Comparison of ENCODE assay signal across 27 cellular contexts in genomic region chr1:58316141-58316540, GRCh38.
"Had no signal": no experiment of that assay in that cellular context is flagged by ENCODE, and none has a peak within 500 bp of the region (broad histone marks: within the 10 kb centered on the region; RNA-seq: fewer than 3 reads in every experiment).

No MANE protein-coding gene starts in this region.

- ATAC-seq: effector memory CD8-positive, alpha-beta T cell; esophagus mucosa; gastroesophageal sphincter; heart left ventricle; left colon; left lung; left ventricle myocardium superior; lower lobe of right lung; mucosa of descending colon had no signal

- H3K4me1 ChIP-seq: colonic mucosa, esophagus squamous epithelium, gastroesophageal sphincter, heart left ventricle, left lung, lower lobe of right lung had no signal

- H2AFZ ChIP-seq: hepatocyte had no signal

- H3K79me2 ChIP-seq: hepatocyte had no signal

- H3K36me3 ChIP-seq: colonic mucosa, esophagus squamous epithelium, heart left ventricle, left lung, lower lobe of right lung had no signal

- H3K4me3 ChIP-seq: colonic mucosa, esophagus squamous epithelium, gastroesophageal sphincter, heart left ventricle, hepatocyte, left lung, lower lobe of right lung, mucosa of descending colon had no signal

- FAIRE-seq: endometrium, kidney had no signal

- DNase-seq: colonic mucosa; cortex of kidney; effector CD8-positive, alpha-beta T cell; effector memory CD8-positive, alpha-beta T cell; endodermal cell; erythroblast; esophagus squamous epithelium; foreskin fibroblast; foreskin melanocyte; heart left ventricle; hypothalamus; immature natural killer cell; islet precursor cell; kidney; kidney glomerular epithelial cell; left colon; left lung; left ventricle myocardium superior; lower lobe of right lung; mesenchymal stem cell; mucosa of descending colon; naive B cell had no signal

- H3K9me3 ChIP-seq: colonic mucosa, lower lobe of right lung, mucosa of descending colon had no signal

- H3K27ac ChIP-seq: colonic mucosa, epithelial cell of prostate, esophagus squamous epithelium, gastroesophageal sphincter, heart left ventricle, hepatocyte, left lung, lower lobe of right lung had no signal

- H3K27me3 ChIP-seq: colonic mucosa, esophagus squamous epithelium, gastroesophageal sphincter, heart left ventricle, hepatocyte, left lung had no signal

- H3K4me2 ChIP-seq: hepatocyte had no signal
